Comparison of ENCODE assay signal across 20 cellular contexts in the genomic region with DNA sequence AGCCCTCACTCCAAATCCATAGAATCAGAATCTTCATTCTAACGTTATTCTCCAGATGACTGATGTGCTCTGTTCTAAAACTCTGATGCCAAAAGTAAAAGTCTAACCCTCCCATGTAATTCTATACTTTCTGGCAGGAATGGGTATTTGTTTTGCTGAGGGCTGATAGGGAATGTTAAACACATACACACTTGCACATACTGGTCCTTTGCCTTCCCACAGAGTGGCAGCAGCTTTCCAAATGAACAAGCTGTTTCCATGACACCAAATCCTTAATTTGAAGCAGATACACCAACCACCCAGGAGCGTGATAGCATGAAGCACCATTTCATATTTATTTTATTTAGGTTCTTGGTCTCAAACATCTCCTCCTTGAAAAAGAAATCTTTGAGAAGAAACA.
DNase-seq lines count a peak whose midpoint lies in the region; TF ChIP-seq lines count a peak whose summit lies in the region.
"Had no signal": no experiment of that assay in that cellular context is flagged by ENCODE, and none has a peak within 500 bp of the region (broad histone marks: within the 10 kb centered on the region; RNA-seq: fewer than 3 reads in every experiment).

No MANE protein-coding gene starts in this region.

- CTCF ChIA-PET in A673 (lab: Charles Lee), result no interaction called here

- H3K27me3 ChIP-seq in HUES48 (ENCODE audit: control insufficient read depth, insufficient read depth, low read length) (no peaks in the 10 kb centered on the region), iPS-18a (ENCODE audit: control insufficient read depth, insufficient read depth, low read length) (no peaks in the 10 kb centered on the region), A673 (replicated peaks; ENCODE audit: insufficient read depth, low read depth, low read length, poor library complexity) (no peaks in the 10 kb centered on the region)
- H3K27me3 ChIP-seq: MG63, tibial nerve had no signal

- no peak for TF ChIP-seq CTCF in A673 (conservative IDR thresholded peaks at IDR 0.05; ENCODE audit: low read depth, low read length)

- H3K9me3 ChIP-seq in HUES48 (ENCODE audit: control insufficient read depth, insufficient read depth, low read length) (no peaks in the 10 kb centered on the region), iPS-18a (ENCODE audit: control insufficient read depth, low read depth, low read length) (no peaks in the 10 kb centered on the region), A673 (ENCODE audit: low read depth, low read length, poor library complexity, severe bottlenecking) (no peaks in the 10 kb centered on the region)
- H3K9me3 ChIP-seq: adrenal gland, MG63, tibial nerve had no signal

- DNase-seq in DMS153 (lab: John Stamatoyannopoulos, UW) (peak; percentile 24), DMS153 treated with DMSO at 0.1 percent for 48 hours (lab: John Stamatoyannopoulos, UW; ENCODE audit: unreplicated experiment) (no peak), RPMI7951 (ENCODE audit: low read depth) (peak; percentile 57), mesenteric fat pad (ENCODE audit: low spot score) (no peak), A673 (ENCODE audit: low spot score) (no peak), NCI-H82 (lab: John Stamatoyannopoulos, UW) (no peak)
- DNase-seq: 8988T; activated CD8-positive, alpha-beta T cell treated with anti-CD3 and anti-CD28 coated beads, Interleukin-2, amount 10 ng/mL, durations not matched to agents 7 days and 5 days; activated gamma-delta T cell treated with Interleukin-2 at 50 U/mL for 16 hours; adrenal gland; H7; mesenchymal stem cell; MG63; naive B cell; NCI-H187 treated with DMSO at 0.1 percent for 48 hours; occipital lobe; small intestine had no signal

- no peak overlapping the region for H3K9ac ChIP-seq in HUES48 (ENCODE audit: low read depth, low read length)
- H3K9ac ChIP-seq in iPS-18a (ENCODE audit: low read length), result no peak overlapping the region

- intact Hi-C loops in A673 (cut with micrococcal nuclease; ENCODE audit: unreplicated experiment), result no loop called here

- H3K4me3 ChIP-seq in HUES48 (ENCODE audit: low read depth, low read length) (no peak overlapping the region), iPS-18a (ENCODE audit: low read length) (no peak overlapping the region), A673 (ENCODE audit: low read depth, low read length, poor library complexity, severe bottlenecking) (no peak overlapping the region)
- H3K4me3 ChIP-seq: adrenal gland, MG63, tibial nerve had no signal

- H3K4me1 ChIP-seq in HUES48 (ENCODE audit: control insufficient read depth, insufficient read depth, low read length) (peaks cover 64% of the 10 kb centered on the region), iPS-18a (ENCODE audit: control insufficient read depth, low read depth, low read length) (peaks cover 67% of the 10 kb centered on the region), A673 (ENCODE audit: insufficient read depth, low read length, poor library complexity, severe bottlenecking) (no peaks in the 10 kb centered on the region)
- H3K4me1 ChIP-seq: adrenal gland, tibial nerve had no signal

- peak overlapping the region; percentile 83 for H3K27ac ChIP-seq in HUES48 (ENCODE audit: low read depth, low read length)
- peak overlapping the region; percentile 18 for H3K27ac ChIP-seq in iPS-18a (ENCODE audit: low read length)
- no peak overlapping the region for H3K27ac ChIP-seq in A673 (ENCODE audit: low read depth, low read length, poor library complexity, severe bottlenecking)
- H3K27ac ChIP-seq: adrenal gland, tibial nerve had no signal

- H3K36me3 ChIP-seq in HUES48 (ENCODE audit: control insufficient read depth, insufficient read depth, low read length) (no peaks in the 10 kb centered on the region), iPS-18a (ENCODE audit: control insufficient read depth, low read depth, low read length) (no peaks in the 10 kb centered on the region), A673 (ENCODE audit: insufficient read depth, low read length, poor library complexity, severe bottlenecking) (no peaks in the 10 kb centered on the region)
- H3K36me3 ChIP-seq: adrenal gland, MG63, tibial nerve had no signal

- POLR2A ChIA-PET in A673 (lab: Charles Lee; ENCODE audit: low non-redundant PET), result no interaction called here

- no TSS peak for BruUV-seq in A673 (replicated peaks; lab: Mats Ljungman, UMichigan)

Comparison
In these comparisons a context has a peak if more than half of its experiments do, and no peak if none do; other contexts are left out.
1. DNase-seq: peak in DMS153 (single experiment) and RPMI7951 (single experiment); none in DMS153 treated with DMSO at 0.1 percent for 48 hours (single experiment), mesenteric fat pad (single experiment), A673 (single experiment) and NCI-H82 (single experiment).